21 cellular contexts compared by ENCODE assay signal in the genomic region with DNA sequence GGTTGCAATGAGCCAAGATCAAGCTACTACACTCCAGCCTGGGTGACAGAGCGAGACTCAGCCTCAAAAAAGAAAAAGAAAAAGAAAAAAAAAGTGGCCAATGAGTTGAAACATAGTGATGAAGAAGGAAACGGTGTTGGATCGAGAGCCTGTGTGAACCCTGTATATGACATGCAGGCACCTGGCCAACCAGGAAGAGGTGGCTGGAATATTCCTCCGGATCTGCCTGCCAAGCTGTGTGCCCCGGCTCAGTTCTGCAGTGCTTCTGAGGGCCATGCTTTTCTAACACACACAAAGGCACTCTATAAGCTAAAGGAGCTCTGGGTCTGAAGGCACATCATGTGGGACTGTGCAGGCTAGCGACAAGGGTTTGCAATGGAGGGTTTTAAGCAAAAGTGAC. TPM values are rescaled to one million over a fixed set of nuclear protein-coding genes. Genes with fewer than 3 reads are reported as not detected.
DNase-seq lines count a peak whose midpoint lies in the region; ATAC-seq and TF ChIP-seq lines count a peak whose summit lies in the region.
"Had no signal": no experiment of that assay in that cellular context is flagged by ENCODE, and none has a peak within 500 bp of the region (broad histone marks: within the 10 kb centered on the region; RNA-seq: fewer than 3 reads in every experiment).

No MANE protein-coding gene starts in this region.

- intact Hi-C loops in breast epithelium (cut with DNase I; ENCODE audit: low total_unique reads) (loop anchor here (5.0 kb wide), 1 partner anchor 540 kb away; a partner anchor contains a TSS), lower lobe of right lung (cut with DNase I) (no loop called here), dorsolateral prefrontal cortex (cut with DNase I) (no loop called here)

- no peak for TF ChIP-seq CTCF in breast epithelium (IDR thresholded peaks at IDR 0.05)
- TF ChIP-seq CTCF in lower lobe of right lung (IDR thresholded peaks at IDR 0.05): no peak
- no peak for TF ChIP-seq CTCF in dorsolateral prefrontal cortex (IDR thresholded peaks at IDR 0.05 in 54 of 56, conservative IDR thresholded peaks at IDR 0.05 in 2 of 56; ENCODE audit: low read depth in 1 of 56, partially characterized antibody in 56 of 56)

- H3K27me3 ChIP-seq in breast epithelium: no peaks in the 10 kb centered on the region
- H3K27me3 ChIP-seq in lower lobe of right lung (ENCODE audit: low read depth): no peaks in the 10 kb centered on the region
- no peaks in the 10 kb centered on the region for H3K27me3 ChIP-seq in dorsolateral prefrontal cortex
- H3K27me3 ChIP-seq: right atrium auricular region had no signal

- H3K36me3 ChIP-seq in breast epithelium: no peaks in the 10 kb centered on the region
- H3K36me3 ChIP-seq in lower lobe of right lung: no peaks in the 10 kb centered on the region
- H3K36me3 ChIP-seq: right atrium auricular region had no signal

- H3K9me3 ChIP-seq in breast epithelium (no peaks in the 10 kb centered on the region), lower lobe of right lung (no peaks in the 10 kb centered on the region)
- H3K9me3 ChIP-seq: right atrium auricular region had no signal

- H3K4me1 ChIP-seq in breast epithelium (peaks cover 0 to 11% of the 10 kb centered on the region in 2 donors), lower lobe of right lung (peaks cover 33% of the 10 kb centered on the region)

- H3K4me3 ChIP-seq in breast epithelium: no peak overlapping the region
- H3K4me3 ChIP-seq in lower lobe of right lung: no peak overlapping the region
- H3K4me3 ChIP-seq in dorsolateral prefrontal cortex: no peak overlapping the region
- H3K4me3 ChIP-seq: GM12878, right atrium auricular region had no signal

- peak overlapping the region; percentile 66 to 70 for H3K27ac ChIP-seq in breast epithelium
- peak overlapping the region; percentile 72 for H3K27ac ChIP-seq in lower lobe of right lung
- no peak overlapping the region for H3K27ac ChIP-seq in dorsolateral prefrontal cortex
- H3K27ac ChIP-seq: right atrium auricular region had no signal

- DNase-seq in NCI-H1092 treated with DMSO at 0.1 percent for 48 hours (lab: John Stamatoyannopoulos, UW) (peak; percentile 3), NCI-H1092 (lab: John Stamatoyannopoulos, UW) (no peak), breast epithelium (ENCODE audit: low spot score in 2 of 2) (peak; percentile 71 to 85), lower lobe of right lung (peak; percentile 81), ureter (ENCODE audit: low spot score) (peak; percentile 68), dorsolateral prefrontal cortex (no peak), SHP77 (lab: John Stamatoyannopoulos, UW) (no peak)
- DNase-seq: 8988T; activated CD4-positive, alpha-beta memory T cell treated with anti-CD3 and anti-CD28 coated beads, Interleukin-2, amount 10 ng/mL, durations not matched to agents 7 days and 5 days; activated naive CD8-positive, alpha-beta T cell treated with anti-CD3 and anti-CD28 coated beads, Interleukin-2, amount 50 U/mL, for 24 hours; CD4-positive, alpha-beta memory T cell; central memory CD4-positive, alpha-beta T cell; foreskin melanocyte; NCI-H1048; nephron progenitor cell; stimulated activated CD4-positive, alpha-beta T cell treated with anti-CD3 and anti-CD28 coated beads, Interleukin-1b, Interleukin-23, amount 100 ng/mL, for 48 hours had no signal

- no peak for TF ChIP-seq POLR2A in breast epithelium (IDR thresholded peaks at IDR 0.05)

- ATAC-seq in lower lobe of right lung (no peak), SK-N-SH treated with all-trans-retinoic acid at 6 μM for 48 hours (no peak)
- ATAC-seq: activated naive CD8-positive, alpha-beta T cell treated with anti-CD3 and anti-CD28 coated beads, Interleukin-2, amount 50 U/mL, for 24 hours; GM12878 had no signal

TF ChIP-seq in SK-N-SH treated with all-trans-retinoic acid at 6 μM for 48 hours, 23 proteins besides CTCF, POLR2A, EP300 and RAD21 (continues in another document):
- TF ChIP-seq CSDC2 (CRISPR knock-in tag; IDR thresholded peaks at IDR 0.05) (no peak), ZNF8 (CRISPR knock-in tag; IDR thresholded peaks at IDR 0.05) (no peak), ZNF565 (CRISPR knock-in tag; conservative IDR thresholded peaks at IDR 0.05; ENCODE audit: low read depth) (no peak), PPARA (CRISPR knock-in tag; IDR thresholded peaks at IDR 0.05; ENCODE audit: borderline replicate concordance) (no peak), ARNTL (CRISPR knock-in tag; IDR thresholded peaks at IDR 0.05; ENCODE audit: borderline replicate concordance, low read depth) (no peak), ESRRG (CRISPR knock-in tag; IDR thresholded peaks at IDR 0.05) (no peak), ZFP3 (CRISPR knock-in tag; IDR thresholded peaks at IDR 0.05) (no peak), OSR1 (CRISPR knock-in tag; IDR thresholded peaks at IDR 0.05) (no peak), BACH2 (CRISPR knock-in tag; IDR thresholded peaks at IDR 0.05; ENCODE audit: borderline replicate concordance) (no peak), TCF4 (CRISPR knock-in tag; IDR thresholded peaks at IDR 0.05; ENCODE audit: borderline replicate concordance) (no peak)
- TF ChIP-seq, protein P1, sequence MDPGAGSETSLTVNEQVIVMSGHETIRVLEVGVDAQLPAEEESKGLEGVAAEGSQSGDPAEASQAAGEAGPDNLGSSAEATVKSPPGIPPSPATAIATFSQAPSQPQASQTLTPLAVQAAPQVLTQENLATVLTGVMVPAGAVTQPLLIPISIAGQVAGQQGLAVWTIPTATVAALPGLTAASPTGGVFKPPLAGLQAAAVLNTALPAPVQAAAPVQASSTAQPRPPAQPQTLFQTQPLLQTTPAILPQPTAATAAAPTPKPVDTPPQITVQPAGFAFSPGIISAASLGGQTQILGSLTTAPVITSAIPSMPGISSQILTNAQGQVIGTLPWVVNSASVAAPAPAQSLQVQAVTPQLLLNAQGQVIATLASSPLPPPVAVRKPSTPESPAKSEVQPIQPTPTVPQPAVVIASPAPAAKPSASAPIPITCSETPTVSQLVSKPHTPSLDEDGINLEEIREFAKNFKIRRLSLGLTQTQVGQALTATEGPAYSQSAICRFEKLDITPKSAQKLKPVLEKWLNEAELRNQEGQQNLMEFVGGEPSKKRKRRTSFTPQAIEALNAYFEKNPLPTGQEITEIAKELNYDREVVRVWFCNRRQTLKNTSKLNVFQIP (CRISPR knock-in tag; IDR thresholded peaks at IDR 0.05; ENCODE audit: borderline replicate concordance, low read depth): no peak
- TF ChIP-seq, protein P2, sequence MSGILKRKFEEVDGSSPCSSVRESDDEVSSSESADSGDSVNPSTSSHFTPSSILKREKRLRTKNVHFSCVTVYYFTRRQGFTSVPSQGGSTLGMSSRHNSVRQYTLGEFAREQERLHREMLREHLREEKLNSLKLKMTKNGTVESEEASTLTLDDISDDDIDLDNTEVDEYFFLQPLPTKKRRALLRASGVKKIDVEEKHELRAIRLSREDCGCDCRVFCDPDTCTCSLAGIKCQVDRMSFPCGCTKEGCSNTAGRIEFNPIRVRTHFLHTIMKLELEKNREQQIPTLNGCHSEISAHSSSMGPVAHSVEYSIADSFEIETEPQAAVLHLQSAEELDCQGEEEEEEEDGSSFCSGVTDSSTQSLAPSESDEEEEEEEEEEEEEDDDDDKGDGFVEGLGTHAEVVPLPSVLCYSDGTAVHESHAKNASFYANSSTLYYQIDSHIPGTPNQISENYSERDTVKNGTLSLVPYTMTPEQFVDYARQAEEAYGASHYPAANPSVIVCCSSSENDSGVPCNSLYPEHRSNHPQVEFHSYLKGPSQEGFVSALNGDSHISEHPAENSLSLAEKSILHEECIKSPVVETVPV (CRISPR knock-in tag; IDR thresholded peaks at IDR 0.05): no peak
- TF ChIP-seq, protein P3, sequence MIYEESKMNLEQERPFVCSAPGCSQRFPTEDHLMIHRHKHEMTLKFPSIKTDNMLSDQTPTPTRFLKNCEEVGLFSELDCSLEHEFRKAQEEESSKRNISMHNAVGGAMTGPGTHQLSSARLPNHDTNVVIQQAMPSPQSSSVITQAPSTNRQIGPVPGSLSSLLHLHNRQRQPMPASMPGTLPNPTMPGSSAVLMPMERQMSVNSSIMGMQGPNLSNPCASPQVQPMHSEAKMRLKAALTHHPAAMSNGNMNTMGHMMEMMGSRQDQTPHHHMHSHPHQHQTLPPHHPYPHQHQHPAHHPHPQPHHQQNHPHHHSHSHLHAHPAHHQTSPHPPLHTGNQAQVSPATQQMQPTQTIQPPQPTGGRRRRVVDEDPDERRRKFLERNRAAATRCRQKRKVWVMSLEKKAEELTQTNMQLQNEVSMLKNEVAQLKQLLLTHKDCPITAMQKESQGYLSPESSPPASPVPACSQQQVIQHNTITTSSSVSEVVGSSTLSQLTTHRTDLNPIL (CRISPR knock-in tag; IDR thresholded peaks at IDR 0.05; ENCODE audit: low read depth): no peak
- TF ChIP-seq, protein P4, sequence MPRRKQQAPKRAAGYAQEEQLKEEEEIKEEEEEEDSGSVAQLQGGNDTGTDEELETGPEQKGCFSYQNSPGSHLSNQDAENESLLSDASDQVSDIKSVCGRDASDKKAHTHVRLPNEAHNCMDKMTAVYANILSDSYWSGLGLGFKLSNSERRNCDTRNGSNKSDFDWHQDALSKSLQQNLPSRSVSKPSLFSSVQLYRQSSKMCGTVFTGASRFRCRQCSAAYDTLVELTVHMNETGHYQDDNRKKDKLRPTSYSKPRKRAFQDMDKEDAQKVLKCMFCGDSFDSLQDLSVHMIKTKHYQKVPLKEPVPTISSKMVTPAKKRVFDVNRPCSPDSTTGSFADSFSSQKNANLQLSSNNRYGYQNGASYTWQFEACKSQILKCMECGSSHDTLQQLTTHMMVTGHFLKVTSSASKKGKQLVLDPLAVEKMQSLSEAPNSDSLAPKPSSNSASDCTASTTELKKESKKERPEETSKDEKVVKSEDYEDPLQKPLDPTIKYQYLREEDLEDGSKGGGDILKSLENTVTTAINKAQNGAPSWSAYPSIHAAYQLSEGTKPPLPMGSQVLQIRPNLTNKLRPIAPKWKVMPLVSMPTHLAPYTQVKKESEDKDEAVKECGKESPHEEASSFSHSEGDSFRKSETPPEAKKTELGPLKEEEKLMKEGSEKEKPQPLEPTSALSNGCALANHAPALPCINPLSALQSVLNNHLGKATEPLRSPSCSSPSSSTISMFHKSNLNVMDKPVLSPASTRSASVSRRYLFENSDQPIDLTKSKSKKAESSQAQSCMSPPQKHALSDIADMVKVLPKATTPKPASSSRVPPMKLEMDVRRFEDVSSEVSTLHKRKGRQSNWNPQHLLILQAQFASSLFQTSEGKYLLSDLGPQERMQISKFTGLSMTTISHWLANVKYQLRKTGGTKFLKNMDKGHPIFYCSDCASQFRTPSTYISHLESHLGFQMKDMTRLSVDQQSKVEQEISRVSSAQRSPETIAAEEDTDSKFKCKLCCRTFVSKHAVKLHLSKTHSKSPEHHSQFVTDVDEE (CRISPR knock-in tag; IDR thresholded peaks at IDR 0.05): no peak

RNA-seq across cellular contexts. Expression of a gene that starts 3.7 kb away (rescaled TPM):
- 10 to 100 TPM; 13.9 to 38.5 (median 33.1) TPM for total RNA-seq in breast epithelium
- 38.7 TPM for total RNA-seq in lower lobe of right lung
- 25.8 TPM for total RNA-seq in ureter
- total RNA-seq in dorsolateral prefrontal cortex: 100 to 1,000 TPM in 1 of 120 experiments, 10 to 100 TPM in 119; 35.5 to 110 (median 56.7) TPM

RNA-seq across cellular contexts. Expression of a gene that starts 16.3 kb away (rescaled TPM):
- total RNA-seq in breast epithelium: 10 to 100 TPM; 10.2 to 11.1 (median 10.4) TPM
- 32.4 TPM for total RNA-seq in lower lobe of right lung
- total RNA-seq in ureter: 32.4 TPM
- total RNA-seq in dorsolateral prefrontal cortex: 10 to 100 TPM; 18.4 to 49.8 (median 26.0) TPM

RNA-seq across cellular contexts. Expression of a gene that starts 38.4 kb away (rescaled TPM):
- total RNA-seq in breast epithelium (not detected), lower lobe of right lung (not detected), ureter (not detected), dorsolateral prefrontal cortex (not detected)
- total RNA-seq: activated CD4-positive, alpha-beta memory T cell treated with anti-CD3 and anti-CD28 coated beads, Interleukin-2, amount 10 ng/mL, durations not matched to agents 7 days and 5 days; CD4-positive, alpha-beta memory T cell; G401; GM12878; lower leg skin; right atrium auricular region had no signal

Comparison
In these comparisons a context has a peak if more than half of its experiments do, and no peak if none do; other contexts are left out.
1. DNase-seq: peak in NCI-H1092 treated with DMSO at 0.1 percent for 48 hours (single experiment), breast epithelium (2 of 2), lower lobe of right lung (single experiment) and ureter (single experiment); none in NCI-H1092 (single experiment), dorsolateral prefrontal cortex (0 of 10) and SHP77 (0 of 2).
2. H3K27ac ChIP-seq: peak in breast epithelium (2 of 2) and lower lobe of right lung (single experiment); none in dorsolateral prefrontal cortex (0 of 59).